Comparison of ENCODE assay signal across 3 cellular contexts in the genomic region with DNA sequence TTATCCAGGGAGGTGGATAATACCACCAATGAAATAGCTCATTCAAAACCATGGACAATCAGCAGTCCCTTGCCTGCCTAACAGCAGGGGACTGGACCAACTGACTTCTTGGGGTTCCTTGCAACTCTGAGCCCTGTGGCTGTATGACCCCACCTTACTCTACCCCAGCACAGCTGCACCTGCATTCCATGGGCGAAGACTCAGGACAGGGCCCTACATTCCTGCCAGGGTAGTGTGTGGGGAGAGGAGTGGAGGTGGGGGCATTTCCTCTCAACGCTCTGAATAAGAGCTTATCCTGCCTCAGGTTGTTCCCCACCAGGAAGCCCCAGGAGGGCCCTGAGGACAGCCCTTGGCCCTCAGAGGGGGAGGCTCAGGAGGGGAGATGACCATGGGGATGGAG.
TF ChIP-seq lines count a peak whose summit lies in the region.

No MANE protein-coding gene starts in this region.

TF ChIP-seq in HCT116, 20 proteins besides CTCF, POLR2A, EP300 and RAD21 (continues in another document):
- TF ChIP-seq POLR2AphosphoS5 (IDR thresholded peaks at IDR 0.05; ENCODE audit: low read depth, low read length), result no peak
- TF ChIP-seq, protein P1, sequence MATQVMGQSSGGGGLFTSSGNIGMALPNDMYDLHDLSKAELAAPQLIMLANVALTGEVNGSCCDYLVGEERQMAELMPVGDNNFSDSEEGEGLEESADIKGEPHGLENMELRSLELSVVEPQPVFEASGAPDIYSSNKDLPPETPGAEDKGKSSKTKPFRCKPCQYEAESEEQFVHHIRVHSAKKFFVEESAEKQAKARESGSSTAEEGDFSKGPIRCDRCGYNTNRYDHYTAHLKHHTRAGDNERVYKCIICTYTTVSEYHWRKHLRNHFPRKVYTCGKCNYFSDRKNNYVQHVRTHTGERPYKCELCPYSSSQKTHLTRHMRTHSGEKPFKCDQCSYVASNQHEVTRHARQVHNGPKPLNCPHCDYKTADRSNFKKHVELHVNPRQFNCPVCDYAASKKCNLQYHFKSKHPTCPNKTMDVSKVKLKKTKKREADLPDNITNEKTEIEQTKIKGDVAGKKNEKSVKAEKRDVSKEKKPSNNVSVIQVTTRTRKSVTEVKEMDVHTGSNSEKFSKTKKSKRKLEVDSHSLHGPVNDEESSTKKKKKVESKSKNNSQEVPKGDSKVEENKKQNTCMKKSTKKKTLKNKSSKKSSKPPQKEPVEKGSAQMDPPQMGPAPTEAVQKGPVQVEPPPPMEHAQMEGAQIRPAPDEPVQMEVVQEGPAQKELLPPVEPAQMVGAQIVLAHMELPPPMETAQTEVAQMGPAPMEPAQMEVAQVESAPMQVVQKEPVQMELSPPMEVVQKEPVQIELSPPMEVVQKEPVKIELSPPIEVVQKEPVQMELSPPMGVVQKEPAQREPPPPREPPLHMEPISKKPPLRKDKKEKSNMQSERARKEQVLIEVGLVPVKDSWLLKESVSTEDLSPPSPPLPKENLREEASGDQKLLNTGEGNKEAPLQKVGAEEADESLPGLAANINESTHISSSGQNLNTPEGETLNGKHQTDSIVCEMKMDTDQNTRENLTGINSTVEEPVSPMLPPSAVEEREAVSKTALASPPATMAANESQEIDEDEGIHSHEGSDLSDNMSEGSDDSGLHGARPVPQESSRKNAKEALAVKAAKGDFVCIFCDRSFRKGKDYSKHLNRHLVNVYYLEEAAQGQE (IDR thresholded peaks at IDR 0.05; ENCODE audit: low read depth), result no peak
- TF ChIP-seq EZH2 (IDR thresholded peaks at IDR 0.05), result no peak
- TF ChIP-seq SIN3A (IDR thresholded peaks at IDR 0.05; ENCODE audit: low read depth), result no peak
- TF ChIP-seq TCF7L2 (IDR thresholded peaks at IDR 0.05; ENCODE audit: borderline replicate concordance, extremely low read depth, insufficient read depth, insufficient read length), result no peak
- TF ChIP-seq ZNF274 (IDR thresholded peaks at IDR 0.05; ENCODE audit: low read depth, low read length), result no peak
- no peak for TF ChIP-seq ZFX (IDR thresholded peaks at IDR 0.05)
- TF ChIP-seq, protein P2, sequence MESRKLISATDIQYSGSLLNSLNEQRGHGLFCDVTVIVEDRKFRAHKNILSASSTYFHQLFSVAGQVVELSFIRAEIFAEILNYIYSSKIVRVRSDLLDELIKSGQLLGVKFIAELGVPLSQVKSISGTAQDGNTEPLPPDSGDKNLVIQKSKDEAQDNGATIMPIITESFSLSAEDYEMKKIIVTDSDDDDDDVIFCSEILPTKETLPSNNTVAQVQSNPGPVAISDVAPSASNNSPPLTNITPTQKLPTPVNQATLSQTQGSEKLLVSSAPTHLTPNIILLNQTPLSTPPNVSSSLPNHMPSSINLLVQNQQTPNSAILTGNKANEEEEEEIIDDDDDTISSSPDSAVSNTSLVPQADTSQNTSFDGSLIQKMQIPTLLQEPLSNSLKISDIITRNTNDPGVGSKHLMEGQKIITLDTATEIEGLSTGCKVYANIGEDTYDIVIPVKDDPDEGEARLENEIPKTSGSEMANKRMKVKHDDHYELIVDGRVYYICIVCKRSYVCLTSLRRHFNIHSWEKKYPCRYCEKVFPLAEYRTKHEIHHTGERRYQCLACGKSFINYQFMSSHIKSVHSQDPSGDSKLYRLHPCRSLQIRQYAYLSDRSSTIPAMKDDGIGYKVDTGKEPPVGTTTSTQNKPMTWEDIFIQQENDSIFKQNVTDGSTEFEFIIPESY (IDR thresholded peaks at IDR 0.05; ENCODE audit: extremely low read depth, insufficient replicate concordance, low read length), result no peak
- TF ChIP-seq, protein P3, sequence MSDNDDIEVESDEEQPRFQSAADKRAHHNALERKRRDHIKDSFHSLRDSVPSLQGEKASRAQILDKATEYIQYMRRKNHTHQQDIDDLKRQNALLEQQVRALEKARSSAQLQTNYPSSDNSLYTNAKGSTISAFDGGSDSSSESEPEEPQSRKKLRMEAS (IDR thresholded peaks at IDR 0.05), result no peak
- TF ChIP-seq EGR1 (IDR thresholded peaks at IDR 0.05; ENCODE audit: low read depth), result no peak
- TF ChIP-seq SP1 (IDR thresholded peaks at IDR 0.05; ENCODE audit: low read depth), result no peak
- TF ChIP-seq, protein P4, sequence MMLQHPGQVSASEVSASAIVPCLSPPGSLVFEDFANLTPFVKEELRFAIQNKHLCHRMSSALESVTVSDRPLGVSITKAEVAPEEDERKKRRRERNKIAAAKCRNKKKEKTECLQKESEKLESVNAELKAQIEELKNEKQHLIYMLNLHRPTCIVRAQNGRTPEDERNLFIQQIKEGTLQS (IDR thresholded peaks at IDR 0.05), result no peak
- TF ChIP-seq CBX3 (IDR thresholded peaks at IDR 0.05; ENCODE audit: low read depth), result no peak
- TF ChIP-seq ELF1 (IDR thresholded peaks at IDR 0.05; ENCODE audit: borderline replicate concordance, low read depth), result no peak
- TF ChIP-seq SRF (IDR thresholded peaks at IDR 0.05; ENCODE audit: low read depth), result no peak
- no peak for TF ChIP-seq JUND (IDR thresholded peaks at IDR 0.05)

TF ChIP-seq in IMR-90, 13 proteins besides CTCF, POLR2A, EP300 and RAD21:
- TF ChIP-seq CEBPB (IDR thresholded peaks at IDR 0.05; ENCODE audit: low read depth, low read length), result no peak
- TF ChIP-seq RCOR1 (IDR thresholded peaks at IDR 0.05; ENCODE audit: insufficient replicate concordance, low read length), result no peak
- no peak for TF ChIP-seq SMC3 (IDR thresholded peaks at IDR 0.05; ENCODE audit: low read depth, low read length)
- TF ChIP-seq, protein P5, sequence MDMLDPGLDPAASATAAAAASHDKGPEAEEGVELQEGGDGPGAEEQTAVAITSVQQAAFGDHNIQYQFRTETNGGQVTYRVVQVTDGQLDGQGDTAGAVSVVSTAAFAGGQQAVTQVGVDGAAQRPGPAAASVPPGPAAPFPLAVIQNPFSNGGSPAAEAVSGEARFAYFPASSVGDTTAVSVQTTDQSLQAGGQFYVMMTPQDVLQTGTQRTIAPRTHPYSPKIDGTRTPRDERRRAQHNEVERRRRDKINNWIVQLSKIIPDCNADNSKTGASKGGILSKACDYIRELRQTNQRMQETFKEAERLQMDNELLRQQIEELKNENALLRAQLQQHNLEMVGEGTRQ (IDR thresholded peaks at IDR 0.05; ENCODE audit: low read depth, low read length), result no peak
- no peak for TF ChIP-seq MAFK (IDR thresholded peaks at IDR 0.05; ENCODE audit: low read depth, low read length)
- TF ChIP-seq CHD1 (IDR thresholded peaks at IDR 0.05; ENCODE audit: low read depth, low read length), result no peak
- no peak for TF ChIP-seq NFE2L2 (IDR thresholded peaks at IDR 0.05; ENCODE audit: low read depth, low read length)
- TF ChIP-seq, protein P6, sequence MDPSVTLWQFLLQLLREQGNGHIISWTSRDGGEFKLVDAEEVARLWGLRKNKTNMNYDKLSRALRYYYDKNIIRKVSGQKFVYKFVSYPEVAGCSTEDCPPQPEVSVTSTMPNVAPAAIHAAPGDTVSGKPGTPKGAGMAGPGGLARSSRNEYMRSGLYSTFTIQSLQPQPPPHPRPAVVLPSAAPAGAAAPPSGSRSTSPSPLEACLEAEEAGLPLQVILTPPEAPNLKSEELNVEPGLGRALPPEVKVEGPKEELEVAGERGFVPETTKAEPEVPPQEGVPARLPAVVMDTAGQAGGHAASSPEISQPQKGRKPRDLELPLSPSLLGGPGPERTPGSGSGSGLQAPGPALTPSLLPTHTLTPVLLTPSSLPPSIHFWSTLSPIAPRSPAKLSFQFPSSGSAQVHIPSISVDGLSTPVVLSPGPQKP (IDR thresholded peaks at IDR 0.05; ENCODE audit: borderline replicate concordance, low read depth, low read length), result no peak
- no peak for TF ChIP-seq RFX5 (IDR thresholded peaks at IDR 0.05; ENCODE audit: low read depth, low read length)
- no peak for TF ChIP-seq FOS (IDR thresholded peaks at IDR 0.05; ENCODE audit: low read depth, low read length)
- no peak for TF ChIP-seq BHLHE40 (IDR thresholded peaks at IDR 0.05; ENCODE audit: low read depth, low read length)
- TF ChIP-seq MAZ (IDR thresholded peaks at IDR 0.05; ENCODE audit: borderline replicate concordance, low read depth, low read length), result no peak
- TF ChIP-seq MXI1 (IDR thresholded peaks at IDR 0.05; ENCODE audit: borderline replicate concordance, low read depth, low read length), result no peak
TF ChIP-seq in IMR-90: peak in this region for 0.

TF ChIP-seq in H1, 55 proteins besides CTCF, POLR2A, EP300 and RAD21:
- TF ChIP-seq TEAD4 (IDR thresholded peaks at IDR 0.05; ENCODE audit: low read depth, low read length) (peak; percentile 74), TAF1 (IDR thresholded peaks at IDR 0.05; ENCODE audit: low read depth, low read length) (no peak)
